ENCODE assay signal across 9 cellular contexts in genomic region chr21:36584980-36585940, GRCh38.
A peak's percentile ranks its signal among the peaks of the same experiment; 100 is the strongest.
DNase-seq lines count a peak whose midpoint lies in the region; ATAC-seq and TF ChIP-seq lines count a peak whose summit lies in the region.
"Had no signal": no experiment of that assay in that cellular context is flagged by ENCODE, and none has a peak within 500 bp of the region (broad histone marks: within the 10 kb centered on the region; RNA-seq: fewer than 3 reads in every experiment).

No MANE protein-coding gene starts in this region.

- H3K4me1 ChIP-seq in BLaER1 (peaks cover 14% of the 10 kb centered on the region), OCI-LY1 (ENCODE audit: insufficient read depth, low read length, severe bottlenecking) (no peaks in the 10 kb centered on the region), body of pancreas (no peaks in the 10 kb centered on the region), stomach (no peaks in the 10 kb centered on the region)
- H3K4me1 ChIP-seq: right atrium auricular region had no signal

- H3K27ac ChIP-seq in BLaER1 (no peak overlapping the region), OCI-LY1 (ENCODE audit: low read depth, low read length, poor library complexity, severe bottlenecking) (no peak overlapping the region), brain microvascular endothelial cell (no peak overlapping the region), body of pancreas (no peak overlapping the region), stomach (no peak overlapping the region)
- H3K27ac ChIP-seq: adrenal gland, right atrium auricular region had no signal

- H4K20me1 ChIP-seq in BLaER1 = no peaks in the 10 kb centered on the region
- H4K20me1 ChIP-seq in OCI-LY1 (ENCODE audit: insufficient read depth, low read length) = no peaks in the 10 kb centered on the region

- ATAC-seq in body of pancreas = no peak

- H3K79me2 ChIP-seq in OCI-LY1 (ENCODE audit: insufficient read depth, low read length) = no peaks in the 10 kb centered on the region

- TF ChIP-seq EP300 in stomach (IDR thresholded peaks at IDR 0.05) = no peak

- no peaks in the 10 kb centered on the region for H3K27me3 ChIP-seq in BLaER1
- H3K27me3 ChIP-seq in GM06990 (replicated peaks; ENCODE audit: control insufficient read depth, insufficient read depth, low read length) = no peaks in the 10 kb centered on the region
- no peaks in the 10 kb centered on the region for H3K27me3 ChIP-seq in OCI-LY1 (ENCODE audit: insufficient read depth, low read length)
- no peaks in the 10 kb centered on the region for H3K27me3 ChIP-seq in brain microvascular endothelial cell (replicated peaks)
- no peaks in the 10 kb centered on the region for H3K27me3 ChIP-seq in body of pancreas
- no peaks in the 10 kb centered on the region for H3K27me3 ChIP-seq in stomach
- H3K27me3 ChIP-seq: adrenal gland, right atrium auricular region had no signal

- H3K9me3 ChIP-seq in BLaER1 = 0 out of 2 replicates have a peak, but pooled peaks cover 8% of the 10 kb centered on the region
- H3K9me3 ChIP-seq in OCI-LY1 (ENCODE audit: low read length) = no peaks in the 10 kb centered on the region
- no peaks in the 10 kb centered on the region for H3K9me3 ChIP-seq in body of pancreas
- H3K9me3 ChIP-seq in stomach = peaks cover 0 to 8% (median 0%) of the 10 kb centered on the region in 4 donors
- H3K9me3 ChIP-seq: adrenal gland had no signal

- H3K9me2 ChIP-seq in OCI-LY1 (ENCODE audit: low read depth, low read length) = no peaks in the 10 kb centered on the region

- in situ Hi-C loops in brain microvascular endothelial cell (cut with HindIII; ENCODE audit: low pct_ligation_motif_present, low sequenced_read_pairs) = no loop called here

- TF ChIP-seq POLR2A in body of pancreas (IDR thresholded peaks at IDR 0.05) = no peak
- no peak for TF ChIP-seq POLR2A in stomach (IDR thresholded peaks at IDR 0.05)

- intact Hi-C loops in body of pancreas (cut with DNase I) = no loop called here
- intact Hi-C loops in stomach (cut with DNase I; ENCODE audit: low total_unique reads) = no loop called here

- DNase-seq in GM06990 (ENCODE audit: extremely low read depth, insufficient read length) (no peak), brain microvascular endothelial cell (no peak), body of pancreas (no peak), occipital lobe (lab: John Stamatoyannopoulos, UW) (no peak), stomach (no peak)
- DNase-seq: adrenal gland had no signal

- H3F3A ChIP-seq in OCI-LY1 (ENCODE audit: insufficient read depth, low read length) = no peaks in the 10 kb centered on the region

- H3K9ac ChIP-seq in BLaER1 (no peak overlapping the region), OCI-LY1 (ENCODE audit: low read length) (no peak overlapping the region)

- H3K4me2 ChIP-seq in BLaER1 (peak overlapping the region; percentile 29; the same call in 1 of the 2 replicates), OCI-LY1 (ENCODE audit: low read length) (no peak overlapping the region)

- WGBS in body of pancreas, 2 donors = 78 to 86% methylated on average over 6 of the region's 6 CpGs
- WGBS in stomach, 5 donors = 77 to 84% (median 81%) methylated on average over 6 of the region's 6 CpGs

- TF ChIP-seq CTCF in GM06990 (IDR thresholded peaks at IDR 0.05; ENCODE audit: insufficient read depth, low read length, poor library complexity, severe bottlenecking) = peak; percentile 63
- TF ChIP-seq CTCF in OCI-LY1 (IDR thresholded peaks at IDR 0.05; ENCODE audit: low read length) = peak; percentile 49
- TF ChIP-seq CTCF in brain microvascular endothelial cell (IDR thresholded peaks at IDR 0.05; ENCODE audit: low read depth, low read length, missing control alignments) = peak; percentile 42
- no peak for TF ChIP-seq CTCF in body of pancreas (IDR thresholded peaks at IDR 0.05)
- no peak for TF ChIP-seq CTCF in stomach (IDR thresholded peaks at IDR 0.05)

- no peak overlapping the region for H3K4me3 ChIP-seq in BLaER1
- no peak overlapping the region for H3K4me3 ChIP-seq in GM06990 (replicated peaks; ENCODE audit: low read depth, low read length)
- H3K4me3 ChIP-seq in OCI-LY1 (ENCODE audit: low read depth, low read length, poor library complexity, severe bottlenecking) = no peak overlapping the region
- no peak overlapping the region for H3K4me3 ChIP-seq in brain microvascular endothelial cell (ENCODE audit: low read depth, low read length)
- H3K4me3 ChIP-seq in body of pancreas = no peak overlapping the region
- H3K4me3 ChIP-seq in stomach = no peak overlapping the region
- H3K4me3 ChIP-seq: adrenal gland, right atrium auricular region had no signal

- H3K36me3 ChIP-seq in BLaER1 = no peaks in the 10 kb centered on the region
- no peaks in the 10 kb centered on the region for H3K36me3 ChIP-seq in GM06990 (ENCODE audit: control insufficient read depth, insufficient read depth, low read length)
- no peaks in the 10 kb centered on the region for H3K36me3 ChIP-seq in OCI-LY1 (ENCODE audit: insufficient read depth, low read length)
- no peaks in the 10 kb centered on the region for H3K36me3 ChIP-seq in brain microvascular endothelial cell (replicated peaks)
- no peaks in the 10 kb centered on the region for H3K36me3 ChIP-seq in body of pancreas (replicated peaks in 1 of 2; ENCODE audit: insufficient read depth in 1 of 2, low read depth in 2 of 2)
- H3K36me3 ChIP-seq in stomach = no peaks in the 10 kb centered on the region
- H3K36me3 ChIP-seq: adrenal gland, right atrium auricular region had no signal

- H2AFZ ChIP-seq in OCI-LY1 (ENCODE audit: low read length) = no peak overlapping the region

Comparison
In these comparisons a context has a peak if more than half of its experiments do, and no peak if none do; other contexts are left out.
1. CTCF ChIP-seq: peak in GM06990 (single experiment), OCI-LY1 (single experiment) and brain microvascular endothelial cell (single experiment); none in body of pancreas (0 of 7) and stomach (0 of 7).